Comparison of ENCODE assay signal across 14 cellular contexts in the genomic region with DNA sequence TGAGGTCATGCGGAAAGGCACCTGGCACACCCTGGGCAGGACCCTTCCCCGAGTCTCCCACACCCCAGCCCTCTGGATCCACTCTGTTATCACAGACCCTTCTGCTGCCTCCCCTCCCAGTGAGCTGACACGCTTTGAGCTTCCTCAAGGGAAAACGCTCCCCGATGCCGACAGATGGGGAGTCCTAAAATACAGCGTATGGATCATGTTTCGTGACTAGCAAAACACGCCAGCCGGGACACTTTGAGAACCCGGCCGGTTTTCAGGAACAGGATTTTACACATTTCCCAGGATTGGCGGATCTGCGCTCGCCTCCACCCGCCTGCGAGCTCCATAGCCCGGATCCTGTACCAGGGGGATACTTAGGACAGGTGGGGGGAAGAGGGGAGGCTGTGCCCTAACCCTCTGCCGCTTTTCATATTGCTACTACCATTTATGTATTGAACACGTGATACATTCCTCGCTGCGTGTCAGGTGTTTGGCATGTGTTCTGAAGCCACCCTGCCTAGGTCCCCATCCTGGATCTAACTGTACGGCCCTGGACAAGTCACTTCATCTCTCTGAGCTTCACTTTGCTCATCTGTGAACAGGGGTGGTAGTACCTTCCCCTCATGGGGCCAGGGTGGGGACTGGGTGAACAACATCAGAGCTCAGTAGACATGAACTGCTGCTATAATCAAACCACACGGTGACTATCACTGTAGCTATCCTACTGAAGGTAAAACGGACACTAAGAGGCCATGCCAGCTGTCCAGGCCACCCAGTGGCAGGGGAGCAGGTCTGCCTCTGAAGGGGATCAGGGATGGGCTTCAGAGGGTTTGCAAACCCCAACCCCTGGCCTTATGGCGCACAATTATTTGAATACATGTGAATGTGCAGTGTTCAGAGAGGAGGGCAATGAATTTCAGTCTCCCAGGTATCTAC.
DNase-seq lines count a peak whose midpoint lies in the region; ATAC-seq and TF ChIP-seq lines count a peak whose summit lies in the region.
"Had no signal": no experiment of that assay in that cellular context is flagged by ENCODE, and none has a peak within 500 bp of the region (broad histone marks: within the 10 kb centered on the region; RNA-seq: fewer than 3 reads in every experiment).

No MANE protein-coding gene starts in this region.

- no peak for TF ChIP-seq CTCF in hepatocyte (IDR thresholded peaks at IDR 0.05; ENCODE audit: poor library complexity)
- TF ChIP-seq CTCF in gastrocnemius medialis (IDR thresholded peaks at IDR 0.05 in 4 of 5, conservative IDR thresholded peaks at IDR 0.05 in 1 of 5): peak; percentile 32 to 49 (median 34)

- H3K9me2 ChIP-seq in hepatocyte (replicated peaks; ENCODE audit: insufficient read depth): no peaks in the 10 kb centered on the region

- no peak overlapping the region for H2AFZ ChIP-seq in hepatocyte

- H4K20me1 ChIP-seq in hepatocyte (ENCODE audit: insufficient read depth, poor library complexity, severe bottlenecking): peaks cover 33% of the 10 kb centered on the region

- intact Hi-C loops in gastrocnemius medialis (cut with DNase I; ENCODE audit: low total_unique reads): loop anchor here (1.0 kb wide), 1 partner anchor 49 kb away; no protein-coding TSS in a partner anchor

- H3K4me3 ChIP-seq in SJCRH30 (peak overlapping the region; percentile 35), hepatocyte (no peak overlapping the region), gastrocnemius medialis (peak overlapping the region; percentile 33 to 51 (median 41))
- H3K4me3 ChIP-seq: spleen, tibial artery had no signal

- H3K27ac ChIP-seq in SJCRH30 (peak overlapping the region; percentile 46), hepatocyte (peak overlapping the region; percentile 53), gastrocnemius medialis (peak overlapping the region; percentile 76 to 85 (median 82))
- H3K27ac ChIP-seq: tibial artery had no signal

- no peaks in the 10 kb centered on the region for H3K9me3 ChIP-seq in SJCRH30 (replicated peaks)
- no peaks in the 10 kb centered on the region for H3K9me3 ChIP-seq in hepatocyte (ENCODE audit: low read depth)
- no peaks in the 10 kb centered on the region for H3K9me3 ChIP-seq in gastrocnemius medialis
- H3K9me3 ChIP-seq: spleen, tibial artery had no signal

- peaks cover 95% of the 10 kb centered on the region for H3K79me2 ChIP-seq in hepatocyte

- H3K4me1 ChIP-seq in SJCRH30 (peaks cover 50% of the 10 kb centered on the region), hepatocyte (ENCODE audit: insufficient read depth) (peaks cover 26% of the 10 kb centered on the region), gastrocnemius medialis (peaks cover 55 to 56% of the 10 kb centered on the region in 2 donors)

- no peaks in the 10 kb centered on the region for H3K27me3 ChIP-seq in SJCRH30
- H3K27me3 ChIP-seq in hepatocyte: no peaks in the 10 kb centered on the region
- H3K27me3 ChIP-seq in gastrocnemius medialis: no peaks in the 10 kb centered on the region
- H3K27me3 ChIP-seq: spleen, tibial artery had no signal

- peak overlapping the region; percentile 10 for H3K4me2 ChIP-seq in hepatocyte

- peak; percentile 61 to 66 for ATAC-seq in gastrocnemius medialis
- ATAC-seq: HCT116 had no signal

- WGBS in hepatocyte (ENCODE audit: low lambda C conversion rate, missing lambda C conversion rate): 80% methylated on average over 26 of the region's 26 CpGs

- in situ Hi-C loops in gastrocnemius medialis (cut with MboI; ENCODE audit: low sequenced_read_pairs in 4 of 4): no loop called here

- peak in 1 of 2 donors; percentile 11 for TF ChIP-seq POLR2A in gastrocnemius medialis (IDR thresholded peaks at IDR 0.05)

- DNase-seq in NCI-H446 (lab: John Stamatoyannopoulos, UW) (peak; percentile 29 to 53), NCI-H446 treated with DMSO at 0.1 percent for 48 hours (lab: John Stamatoyannopoulos, UW) (no peak), SJCRH30 (peak; percentile 67 to 78), hepatocyte (ENCODE audit: low spot score) (no peak), gastrocnemius medialis (peak in 1 of 2 donors; percentile 50), cortex of kidney (lab: John Stamatoyannopoulos, UW) (no peak), germinal center (ENCODE audit: low spot score) (no peak)
- DNase-seq in activated T-cell treated with anti-CD3 and anti-CD28 coated beads, Interleukin-2, amount 50 U/mL, for 1 hour: no peak
- DNase-seq: activated CD4-positive, alpha-beta T cell treated with anti-CD3 and anti-CD28 coated beads for 48 hours; kidney glomerular epithelial cell; NCI-H226; spleen; tibial artery had no signal

- no peaks in the 10 kb centered on the region for H3K36me3 ChIP-seq in SJCRH30
- H3K36me3 ChIP-seq in hepatocyte (replicated peaks; ENCODE audit: insufficient read depth, low read depth): no peaks in the 10 kb centered on the region
- H3K36me3 ChIP-seq in gastrocnemius medialis: no peaks in the 10 kb centered on the region

Comparison
In these comparisons a context has a peak if more than half of its experiments do, and no peak if none do; other contexts are left out.
1. DNase-seq: peak in NCI-H446 (2 of 2) and SJCRH30 (2 of 2); none in NCI-H446 treated with DMSO at 0.1 percent for 48 hours (single experiment), hepatocyte (single experiment), cortex of kidney (single experiment), germinal center (single experiment) and activated T-cell treated with anti-CD3 and anti-CD28 coated beads, Interleukin-2, amount 50 U/mL, for 1 hour (single experiment).
2. Peak in every context shown above with its lines, with median percentiles within 50 percentile points of each other: H3K27ac ChIP-seq.